Comparison of ENCODE assay signal across 16 cellular contexts in genomic region chr10:82813856-82814255, GRCh38.
A peak's percentile ranks its signal among the peaks of the same experiment; 100 is the strongest.
DNase-seq lines count a peak whose midpoint lies in the region; ATAC-seq and TF ChIP-seq lines count a peak whose summit lies in the region.
"Had no signal": no experiment of that assay in that cellular context is flagged by ENCODE, and none has a peak within 500 bp of the region (broad histone marks: within the 10 kb centered on the region; RNA-seq: fewer than 3 reads in every experiment).

No MANE protein-coding gene starts in this region.

- no peaks in the 10 kb centered on the region for H3K9me3 ChIP-seq in mammary epithelial cell (replicated peaks; ENCODE audit: insufficient read depth, low read length)
- H3K9me3 ChIP-seq in mucosa of descending colon: no peaks in the 10 kb centered on the region
- H3K9me3 ChIP-seq: gastroesophageal sphincter had no signal

- CTCF ChIA-PET in mammary epithelial cell (lab: Charles Lee; ENCODE audit: low non-redundant PET): no interaction called here

- H3K4me1 ChIP-seq in mammary epithelial cell (ENCODE audit: insufficient read depth, low read length) (peaks cover 15% of the 10 kb centered on the region), mucosa of descending colon (ENCODE audit: low read depth) (no peaks in the 10 kb centered on the region)
- H3K4me1 ChIP-seq: gastroesophageal sphincter had no signal

- 61% methylated on average over 5 of the region's 5 CpGs for WGBS in mammary epithelial cell (ENCODE audit: low coverage, missing lambda C conversion rate)

- intact Hi-C loops in mammary epithelial cell (cut with micrococcal nuclease) (loop anchor here (2.0 kb wide), 1 partner anchor 1057 kb away; no protein-coding TSS in a partner anchor), mucosa of descending colon (cut with DNase I, micrococcal nuclease) (no loop called here)

- no peaks in the 10 kb centered on the region for H3K27me3 ChIP-seq in mammary epithelial cell (ENCODE audit: insufficient read depth, low read length)
- H3K27me3 ChIP-seq: gastroesophageal sphincter had no signal

- no peak overlapping the region for H3K27ac ChIP-seq in mammary epithelial cell (ENCODE audit: insufficient read depth, low read depth, low read length)
- H3K27ac ChIP-seq: coronary artery, gastroesophageal sphincter had no signal

- no peaks in the 10 kb centered on the region for H4K20me1 ChIP-seq in mammary epithelial cell (ENCODE audit: insufficient read depth, low read length)

- H3K4me2 ChIP-seq in mammary epithelial cell (ENCODE audit: insufficient read depth, low read depth, low read length): peak overlapping the region; percentile 1

- dilution Hi-C loops in mammary epithelial cell (cut with HindIII; ENCODE audit: low sequenced_read_pairs): no loop called here

- H3K36me3 ChIP-seq in mammary epithelial cell (ENCODE audit: insufficient read depth, low read length) (no peaks in the 10 kb centered on the region), mucosa of descending colon (ENCODE audit: low read depth) (no peaks in the 10 kb centered on the region)
- H3K36me3 ChIP-seq: gastroesophageal sphincter had no signal

- H3K9ac ChIP-seq in mammary epithelial cell (ENCODE audit: insufficient read depth, low read length): no peak overlapping the region

- H3K79me2 ChIP-seq in mammary epithelial cell (ENCODE audit: insufficient read depth, low read length): no peaks in the 10 kb centered on the region

- in situ Hi-C loops in mammary epithelial cell (cut with MboI; ENCODE audit: low sequenced_read_pairs in 2 of 2): loop anchor here in 1 of 2 donors (10.0 kb wide), 1 partner anchor 151 kb away; no protein-coding TSS in a partner anchor

- H2AFZ ChIP-seq in mammary epithelial cell (ENCODE audit: low read depth, low read length): no peak overlapping the region

- H3K4me3 ChIP-seq in mammary epithelial cell (replicated peaks in 1 of 3; ENCODE audit: insufficient read depth in 1 of 3, low read depth in 2 of 3, low read length in 3 of 3) (no peak overlapping the region), mucosa of descending colon (no peak overlapping the region)
- H3K4me3 ChIP-seq: coronary artery, gastroesophageal sphincter had no signal

- no peak for TF ChIP-seq CTCF in mammary epithelial cell (conservative IDR thresholded peaks at IDR 0.05 in 1 of 2, IDR thresholded peaks at IDR 0.05 in 1 of 2; ENCODE audit: extremely low read depth in 1 of 2, insufficient read depth in 1 of 2, low read depth in 1 of 2, low read length in 2 of 2)
- TF ChIP-seq CTCF in mucosa of descending colon (IDR thresholded peaks at IDR 0.05): no peak

- ATAC-seq in GM21737 (IDR thresholded peaks at IDR 0.05; ENCODE audit: unreplicated experiment) (no peak), mucosa of descending colon (no peak), GM18907 (IDR thresholded peaks at IDR 0.05; ENCODE audit: unreplicated experiment) (no peak)
- ATAC-seq: activated naive CD4-positive, alpha-beta T cell treated with anti-CD3 and anti-CD28 coated beads, Interleukin-2, amount 50 U/mL, for 72 hours; gastroesophageal sphincter; natural killer cell; PC-3 had no signal

- no TSS peak for BruUV-seq in mammary epithelial cell (replicated peaks; lab: Mats Ljungman, UMichigan)

- DNase-seq in HS-5 (ENCODE audit: low read depth) (peak; percentile 33), NCI-H69 (lab: John Stamatoyannopoulos, UW) (peak; percentile 83), mammary epithelial cell (peak; percentile 47), non-pigmented ciliary epithelial cell (ENCODE audit: low read depth) (peak; percentile 28), mucosa of descending colon (no peak), D341Med (ENCODE audit: low spot score) (no peak)
- DNase-seq: CD4-positive, alpha-beta memory T cell; kidney; natural killer cell; NCI-H187 treated with DMSO at 0.1 percent for 48 hours; PC-3 had no signal

Comparison
In these comparisons a context has a peak if more than half of its experiments do, and no peak if none do; other contexts are left out.
1. DNase-seq: peak in HS-5 (single experiment), NCI-H69 (single experiment), mammary epithelial cell (single experiment) and non-pigmented ciliary epithelial cell (single experiment); none in mucosa of descending colon (0 of 3) and D341Med (single experiment).